ENCODE assay signal across 8 cellular contexts in genomic region chr5:83076742-83077661, GRCh38. TPM values are rescaled to one million over a fixed set of nuclear protein-coding genes. Genes with fewer than 3 reads are reported as not detected.
A peak's percentile ranks its signal among the peaks of the same experiment; 100 is the strongest.
DNase-seq lines count a peak whose midpoint lies in the region; ATAC-seq, FAIRE-seq and TF ChIP-seq lines count a peak whose summit lies in the region.

Gene TMEM167A, minus strand, starts transcription at chr5:83077394. Its CDS starts 71 bp downstream, at chr5:83077323.
Gene XRCC4, plus strand, starts transcription at chr5:83077547. Its CDS starts 27,373 bp downstream, at chr5:83104920.

- peak within 1 kb of the TSS; percentile 96 to 97 for H3K4me3 Mint-ChIP-seq in activated T-cell treated with anti-CD3 and anti-CD28 coated beads, Interleukin-2, amount 50 U/mL, for 72 hours

- DNase-seq in DMS79 (lab: John Stamatoyannopoulos, UW) (peak; percentile 91), RCC 7860 (ENCODE audit: low spot score) (peak; percentile 91), esophagus muscularis mucosa (ENCODE audit: extremely low spot score) (peak; percentile 99)
- DNase-seq in activated T-cell treated with anti-CD3 and anti-CD28 coated beads, Interleukin-2, amount 50 U/mL, for 72 hours, result peak; percentile 93 to 96
- DNase-seq in stimulated activated CD8-positive, alpha-beta memory T cell treated with anti-CD3 and anti-CD28 coated beads, Interleukin-7, amount 100 ng/mL, for 4 hours (ENCODE audit: low read depth in 2 of 2), result peak; percentile 89 to 95

- peaks cover 28 to 54% (median 52%) of the 10 kb centered on the region in 4 donors for H3K4me1 ChIP-seq in esophagus muscularis mucosa
- H3K4me1 ChIP-seq in muscle layer of duodenum (ENCODE audit: control insufficient read depth in 1 of 2, insufficient read depth in 2 of 2, low read length in 2 of 2), result peaks cover 11 to 37% of the 10 kb centered on the region in 2 donors

- no peak for TF ChIP-seq CTCF in esophagus muscularis mucosa (IDR thresholded peaks at IDR 0.05)

- intact Hi-C loops in esophagus muscularis mucosa (cut with DNase I), result no loop called here

- H3K36me3 ChIP-seq in KOPT-K1 (ENCODE audit: insufficient read depth, low read length) (peaks cover 28% of the 10 kb centered on the region), esophagus muscularis mucosa (no peaks in the 10 kb centered on the region), muscle layer of duodenum (ENCODE audit: control insufficient read depth in 1 of 2, insufficient read depth in 2 of 2, low read length in 2 of 2) (no peaks in the 10 kb centered on the region)

- H3K27ac ChIP-seq in KOPT-K1 (ENCODE audit: low read depth, low read length, poor library complexity, severe bottlenecking) (peak within 1 kb of the TSS; percentile 88), esophagus muscularis mucosa (replicated peaks in 1 of 4) (peak within 1 kb of the TSS; percentile 81 to 88 (median 87)), muscle layer of duodenum (ENCODE audit: low read length) (peak within 1 kb of the TSS; percentile 92)

- ATAC-seq in GM21786 (IDR thresholded peaks at IDR 0.05; ENCODE audit: unreplicated experiment), result peak; percentile 99
- peak; percentile 100 for ATAC-seq in activated T-cell treated with anti-CD3 and anti-CD28 coated beads, Interleukin-2, amount 50 U/mL, for 72 hours (replicated peaks in 1 of 2)

- peak within 1 kb of the TSS; percentile 69 to 94 (median 84) for H3K4me3 ChIP-seq in esophagus muscularis mucosa
- H3K4me3 ChIP-seq in muscle layer of duodenum (ENCODE audit: low read depth in 1 of 2, low read length in 2 of 2), result peak within 1 kb of the TSS; percentile 92 to 98

- H3K27ac Mint-ChIP-seq in activated T-cell treated with anti-CD3 and anti-CD28 coated beads, Interleukin-2, amount 50 U/mL, for 72 hours, result peak within 1 kb of the TSS; percentile 98

- peaks cover 56% of the 10 kb centered on the region for H3K4me1 Mint-ChIP-seq in activated T-cell treated with anti-CD3 and anti-CD28 coated beads, Interleukin-2, amount 50 U/mL, for 72 hours (ENCODE audit: low read depth)

- H3K9me3 ChIP-seq in KOPT-K1 (ENCODE audit: insufficient read depth, low read length, poor library complexity, severe bottlenecking) (no peaks in the 10 kb centered on the region), esophagus muscularis mucosa (no peaks in the 10 kb centered on the region), muscle layer of duodenum (ENCODE audit: control insufficient read depth in 1 of 2, low read length in 2 of 2) (no peaks in the 10 kb centered on the region)

- H3K27me3 Mint-ChIP-seq in activated T-cell treated with anti-CD3 and anti-CD28 coated beads, Interleukin-2, amount 50 U/mL, for 72 hours (ENCODE audit: low read depth), result no peaks in the 10 kb centered on the region

- peak; percentile 49 for TF ChIP-seq POLR2A in esophagus muscularis mucosa (IDR thresholded peaks at IDR 0.05; ENCODE audit: low read depth)

- no peaks in the 10 kb centered on the region for H3K9me3 Mint-ChIP-seq in activated T-cell treated with anti-CD3 and anti-CD28 coated beads, Interleukin-2, amount 50 U/mL, for 72 hours

- TF ChIP-seq EP300 in esophagus muscularis mucosa (IDR thresholded peaks at IDR 0.05), result no peak

- FAIRE-seq in RCC 7860 (lab: Jason Lieb, UNC), result peak; percentile 86

- no peaks in the 10 kb centered on the region for H3K27me3 ChIP-seq in esophagus muscularis mucosa
- no peaks in the 10 kb centered on the region for H3K27me3 ChIP-seq in muscle layer of duodenum (ENCODE audit: low read depth, low read length)

- peaks cover 10 to 11% of the 10 kb centered on the region in 2 donors for H3K36me3 Mint-ChIP-seq in activated T-cell treated with anti-CD3 and anti-CD28 coated beads, Interleukin-2, amount 50 U/mL, for 72 hours (ENCODE audit: insufficient read depth in 2 of 2)

- under 1% methylated on average over 41 of the region's 44 CpGs for WGBS in esophagus muscularis mucosa

RNA-seq across cellular contexts. Expression of gene TMEM167A, which starts in this region (rescaled TPM):
- total RNA-seq in activated T-cell treated with anti-CD3 and anti-CD28 coated beads, Interleukin-2, amount 50 U/mL, for 72 hours, result 10 to 100 TPM; 65.1 to 76.6 TPM
- 10 to 100 TPM; 21.4 to 34.5 (median 29.9) TPM for total RNA-seq in esophagus muscularis mucosa

RNA-seq across cellular contexts. Expression of gene XRCC4, which starts in this region (rescaled TPM):
- total RNA-seq in activated T-cell treated with anti-CD3 and anti-CD28 coated beads, Interleukin-2, amount 50 U/mL, for 72 hours, result 10 to 100 TPM; 12.3 to 13.4 TPM
- 1 to 10 TPM; 4.5 to 7.1 (median 5.3) TPM for total RNA-seq in esophagus muscularis mucosa

Comparison
In these comparisons a context has a peak if more than half of its experiments do, and no peak if none do; other contexts are left out.
1. Peak in every context shown above with its lines: DNase-seq, ATAC-seq, H3K4me3 ChIP-seq and H3K27ac ChIP-seq.